In the genomic region with DNA sequence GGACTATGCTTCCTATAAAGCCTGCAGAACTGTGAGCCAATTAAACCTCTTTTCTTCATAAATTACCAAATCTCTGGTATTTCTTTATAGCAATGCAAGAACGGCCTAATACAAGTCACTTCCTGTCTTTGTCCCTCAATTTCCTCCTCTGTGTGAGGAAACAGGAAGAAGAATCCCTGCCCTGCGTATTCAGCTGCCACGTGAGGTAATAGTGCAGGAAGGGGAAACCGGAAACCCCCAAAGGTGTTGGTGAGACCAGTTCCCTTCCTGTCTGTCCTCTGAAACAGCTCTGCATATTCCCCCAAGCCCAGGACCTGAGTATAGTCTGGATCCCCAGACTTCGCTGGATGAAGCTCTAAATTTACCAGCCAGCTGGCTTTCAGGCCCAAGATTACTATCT, we compare ENCODE assay signal across 13 cellular contexts. TPM values are rescaled to one million over a fixed set of nuclear protein-coding genes. Genes with fewer than 3 reads are reported as not detected.
DNase-seq lines count a peak whose midpoint lies in the region; ATAC-seq and TF ChIP-seq lines count a peak whose summit lies in the region.
"Had no signal": no experiment of that assay in that cellular context is flagged by ENCODE, and none has a peak within 500 bp of the region (broad histone marks: within the 10 kb centered on the region; RNA-seq: fewer than 3 reads in every experiment).

No MANE protein-coding gene starts in this region.

- H3K4me3 Mint-ChIP-seq in CD14-positive monocyte (peak overlapping the region in 1 of 2 donors; percentile 48), naive B cell (peak overlapping the region in 1 of 8 donors; percentile 15)
- H3K4me3 Mint-ChIP-seq in activated naive CD8-positive, alpha-beta T cell treated with anti-CD3 and anti-CD28 coated beads for 36 hours = peak overlapping the region; percentile 33

- no peaks in the 10 kb centered on the region for H3K4me1 ChIP-seq in Loucy (ENCODE audit: insufficient read depth, low read length, poor library complexity, severe bottlenecking)
- H3K4me1 ChIP-seq: Caco-2 had no signal

- no peaks in the 10 kb centered on the region for H3K79me2 ChIP-seq in Loucy (ENCODE audit: insufficient read depth, low read length)

- DNase-seq in CD14-positive monocyte (ENCODE audit: low spot score) (no peak), naive B cell (peak; percentile 9), nucleus accumbens (lab: John Stamatoyannopoulos, UW) (no peak), NCI-H2029 treated with DMSO at 0.1 percent for 48 hours (lab: John Stamatoyannopoulos, UW) (no peak)
- DNase-seq in activated naive CD8-positive, alpha-beta T cell treated with anti-CD3 and anti-CD28 coated beads for 36 hours = peak; percentile 21
- no peak for DNase-seq in activated CD4-positive, alpha-beta T cell treated with anti-CD3 and anti-CD28 coated beads, Interleukin-2, amount 50 U/mL, for 48 hours
- DNase-seq: cortex of kidney, head of caudate nucleus, NCI-H446 treated with DMSO at 0.1 percent for 48 hours had no signal

- no peaks in the 10 kb centered on the region for H3K9me2 ChIP-seq in Loucy (replicated peaks; ENCODE audit: low read depth, low read length)

- no peak overlapping the region for H3K4me2 ChIP-seq in Loucy (ENCODE audit: low read depth, low read length, poor library complexity, severe bottlenecking)

- H3K4me1 Mint-ChIP-seq in CD14-positive monocyte = peaks cover 20% of the 10 kb centered on the region
- peaks cover 15% of the 10 kb centered on the region for H3K4me1 Mint-ChIP-seq in activated naive CD8-positive, alpha-beta T cell treated with anti-CD3 and anti-CD28 coated beads for 36 hours
- peaks cover 9 to 13% (median 10%) of the 10 kb centered on the region in 3 donors for H3K4me1 Mint-ChIP-seq in naive B cell

- peak overlapping the region; percentile 57 to 93 (median 84) for H3K27ac Mint-ChIP-seq in CD14-positive monocyte
- peak overlapping the region; percentile 76 for H3K27ac Mint-ChIP-seq in activated naive CD8-positive, alpha-beta T cell treated with anti-CD3 and anti-CD28 coated beads for 36 hours
- H3K27ac Mint-ChIP-seq in naive B cell = peak overlapping the region in 5 of 6 donors; percentile 42 to 96 (median 63)
- H3K27ac Mint-ChIP-seq: IgD-negative memory B cell had no signal

- H4K20me1 ChIP-seq in Loucy (ENCODE audit: insufficient read depth, low read length, poor library complexity, severe bottlenecking) = no peaks in the 10 kb centered on the region

- peaks cover 7% of the 10 kb centered on the region; the same call in 1 of the 2 replicates for H3K9me3 ChIP-seq in Loucy (ENCODE audit: insufficient read depth, low read depth, low read length)

- peaks cover 29 to 48% (median 41%) of the 10 kb centered on the region in 7 donors for H3K9me3 Mint-ChIP-seq in CD14-positive monocyte
- peaks cover 23% of the 10 kb centered on the region for H3K9me3 Mint-ChIP-seq in activated naive CD8-positive, alpha-beta T cell treated with anti-CD3 and anti-CD28 coated beads for 36 hours
- H3K9me3 Mint-ChIP-seq in naive B cell = peaks cover 5 to 29% (median 23%) of the 10 kb centered on the region in 7 donors

- no peaks in the 10 kb centered on the region for H3F3A ChIP-seq in Loucy (ENCODE audit: low read depth)

- H3K9ac ChIP-seq in Loucy (ENCODE audit: low read depth, low read length, poor library complexity, severe bottlenecking) = no peak overlapping the region

- H3K36me3 ChIP-seq in Loucy (ENCODE audit: insufficient read depth, low read length) = no peaks in the 10 kb centered on the region

- H3K4me3 ChIP-seq in Loucy (ENCODE audit: low read length, poor library complexity, severe bottlenecking) = no peak overlapping the region

- intact Hi-C loops in CD14-positive monocyte (cut with micrococcal nuclease) = no loop called here

- H3K27me3 Mint-ChIP-seq in CD14-positive monocyte (ENCODE audit: low read depth in 3 of 3) (peaks cover 0 to 8% (median 1%) of the 10 kb centered on the region in 3 donors), naive B cell (no peaks in the 10 kb centered on the region)
- no peaks in the 10 kb centered on the region for H3K27me3 Mint-ChIP-seq in activated naive CD8-positive, alpha-beta T cell treated with anti-CD3 and anti-CD28 coated beads for 36 hours
- H3K27me3 Mint-ChIP-seq: IgD-negative memory B cell had no signal

- no peaks in the 10 kb centered on the region for H3K27me3 ChIP-seq in Loucy (ENCODE audit: insufficient read depth, low read length, poor library complexity, severe bottlenecking)

- peak overlapping the region; percentile 80; the same call in 1 of the 2 replicates for H2AFZ ChIP-seq in Loucy (ENCODE audit: low read length)

- no peak for TF ChIP-seq CTCF in CD14-positive monocyte (IDR thresholded peaks at IDR 0.05)
- no peak for TF ChIP-seq CTCF in Loucy (conservative IDR thresholded peaks at IDR 0.05; ENCODE audit: low read length)

- ATAC-seq in naive B cell (ENCODE audit: low read depth in 2 of 2) (peak; percentile 69 to 81), GM18867 (IDR thresholded peaks at IDR 0.05; ENCODE audit: unreplicated experiment) (no peak)

- H3K36me3 Mint-ChIP-seq in CD14-positive monocyte (peaks cover 5 to 12% of the 10 kb centered on the region in 2 donors), naive B cell (peaks cover 5 to 10% of the 10 kb centered on the region in 2 donors)
- peaks cover 20% of the 10 kb centered on the region for H3K36me3 Mint-ChIP-seq in activated naive CD8-positive, alpha-beta T cell treated with anti-CD3 and anti-CD28 coated beads for 36 hours
- H3K36me3 Mint-ChIP-seq: IgD-negative memory B cell had no signal

RNA-seq across cellular contexts. Expression of gene PTPN23, which starts 18.1 kb away (rescaled TPM):
- polyA plus RNA-seq in CD14-positive monocyte = 1 to 10 TPM; 1.2 to 1.3 TPM
- 10 to 100 TPM; 25.9 to 30.3 TPM for total RNA-seq in activated naive CD8-positive, alpha-beta T cell treated with anti-CD3 and anti-CD28 coated beads for 36 hours
- 1 to 10 TPM in 5 of 6 donors, under 1 TPM in 1; 0.60 to 6.3 (median 4.2) TPM for polyA plus RNA-seq in naive B cell (ENCODE audit: low read depth in 6 of 6)

Comparison
In these comparisons a context has a peak if more than half of its experiments do, and no peak if none do; other contexts are left out.
1. DNase-seq: peak in activated naive CD8-positive, alpha-beta T cell treated with anti-CD3 and anti-CD28 coated beads for 36 hours (single experiment) and naive B cell (single experiment); none in CD14-positive monocyte (single experiment), nucleus accumbens (0 of 56), NCI-H2029 treated with DMSO at 0.1 percent for 48 hours (single experiment) and activated CD4-positive, alpha-beta T cell treated with anti-CD3 and anti-CD28 coated beads, Interleukin-2, amount 50 U/mL, for 48 hours (0 of 2).
2. Peak in every context shown above with its lines, with median percentiles within 50 percentile points of each other: H3K27ac Mint-ChIP-seq.